28 cellular contexts compared by ENCODE assay signal in genomic region chr22:32339190-32340012, GRCh38. TPM values are rescaled to one million over a fixed set of nuclear protein-coding genes. Genes with fewer than 3 reads are reported as not detected.
DNase-seq lines count a peak whose midpoint lies in the region; ATAC-seq, FAIRE-seq and TF ChIP-seq lines count a peak whose summit lies in the region.
"Had no signal": no experiment of that assay in that cellular context is flagged by ENCODE, and none has a peak within 500 bp of the region (broad histone marks: within the 10 kb centered on the region; RNA-seq: fewer than 3 reads in every experiment).

No MANE protein-coding gene starts in this region.

- H3K4me3 ChIP-seq in GM23338 (no peak overlapping the region), K562 (no peak overlapping the region), HepG2 (replicated peaks in 1 of 3; ENCODE audit: insufficient read depth in 1 of 3, low read depth in 2 of 3, low read length in 3 of 3) (no peak overlapping the region)
- H3K4me3 ChIP-seq: BLaER1 treated with 17β-estradiol and CSF1 and Interleukin-3, amounts not matched to agents 10 nM and 100 nM; SJCRH30 had no signal

- intact Hi-C loops in K562 (cut with micrococcal nuclease) (no loop called here), HepG2 (cut with micrococcal nuclease; ENCODE audit: unreplicated experiment) (no loop called here), posterior vena cava (cut with DNase I) (no loop called here)

- H3K27me3 ChIP-seq in GM23338 (ENCODE audit: insufficient read depth) (no peaks in the 10 kb centered on the region), K562 (ENCODE audit: control insufficient read depth in 2 of 2, insufficient read depth in 2 of 2, low read length in 2 of 2) (peaks cover 15 to 46% of the 10 kb centered on the region in 2 experiments; a peak in 4 of 5 replicates), HepG2 (ENCODE audit: control insufficient read depth in 1 of 2, insufficient read depth in 2 of 2, low read length in 2 of 2) (peaks cover 3 to 20% of the 10 kb centered on the region in 2 experiments; a peak in 3 of 5 replicates)
- H3K27me3 ChIP-seq: BLaER1 treated with 17β-estradiol and CSF1 and Interleukin-3, amounts not matched to agents 10 nM and 100 nM; SJCRH30 had no signal

- POLR2A ChIA-PET in K562 (lab: Yijun Ruan, JAX) (no interaction called here), HepG2 (lab: Yijun Ruan, JAX) (no interaction called here)

- TF ChIP-seq RAD21 in K562 (CRISPR knock-in tag; conservative IDR thresholded peaks at IDR 0.05 in 1 of 2, IDR thresholded peaks at IDR 0.05 in 1 of 2): no peak
- no peak for TF ChIP-seq RAD21 in HepG2 (CRISPR knock-in tag; IDR thresholded peaks at IDR 0.05)

- H3K4me2 ChIP-seq in GM23338 (no peak overlapping the region), K562 (ENCODE audit: insufficient read depth, low read length) (no peak overlapping the region), HepG2 (ENCODE audit: low read depth, low read length) (no peak overlapping the region)

- peaks cover 25% of the 10 kb centered on the region for H3K4me1 Mint-ChIP-seq in GM23338

- H3K4me3 Mint-ChIP-seq in GM23338: no peak overlapping the region; the same call in 2 of the 3 replicates
- H3K4me3 Mint-ChIP-seq: CD4-positive, alpha-beta memory T cell had no signal

- BruUV-seq in K562 (replicated peaks; lab: Mats Ljungman, UMichigan) (no TSS peak), HepG2 (replicated peaks; lab: Mats Ljungman, UMichigan) (no TSS peak)

- TF ChIP-seq POLR2A in K562 (conservative IDR thresholded peaks at IDR 0.05) (no peak), HepG2 (IDR thresholded peaks at IDR 0.05; ENCODE audit: insufficient read depth in 1 of 2, low read depth in 2 of 2, low read length in 2 of 2) (no peak)

- H3K4me1 ChIP-seq in GM23338 (ENCODE audit: insufficient read depth) (peaks cover 18% of the 10 kb centered on the region; the same call in 1 of the 2 replicates), K562 (replicated peaks in 1 of 2; ENCODE audit: control insufficient read depth in 2 of 2, insufficient read depth in 2 of 2, low read length in 2 of 2) (no peaks in the 10 kb centered on the region), HepG2 (ENCODE audit: insufficient read depth, low read length) (peaks cover 6% of the 10 kb centered on the region; the same call in 1 of the 2 replicates)
- H3K4me1 ChIP-seq: Caco-2, SJCRH30 had no signal

- FAIRE-seq in K562 (lab: Jason Lieb, UNC): no peak
- FAIRE-seq in HepG2 (lab: Jason Lieb, UNC): no peak
- FAIRE-seq: GM12891, HTR-8/SVneo, RCC 7860 had no signal

- H2AFZ ChIP-seq in GM23338: peak overlapping the region; percentile 59; the same call in 1 of the 2 replicates
- H2AFZ ChIP-seq in K562 (ENCODE audit: low read depth, low read length): no peak overlapping the region
- no peak overlapping the region for H2AFZ ChIP-seq in HepG2 (ENCODE audit: low read length)

- H3K9ac ChIP-seq in K562 (ENCODE audit: insufficient read depth in 1 of 2, low read depth in 2 of 2, low read length in 2 of 2) (no peak overlapping the region), HepG2 (ENCODE audit: insufficient read depth, low read depth, low read length) (no peak overlapping the region)
- H3K9ac ChIP-seq: BLaER1 treated with 17β-estradiol and CSF1 and Interleukin-3, amounts not matched to agents 10 nM and 100 nM had no signal

- H3K27ac ChIP-seq in GM23338 (ENCODE audit: low read depth): no peak overlapping the region
- no peak overlapping the region for H3K27ac ChIP-seq in K562 (ENCODE audit: extremely low read depth, low read depth, low read length)
- no peak overlapping the region for H3K27ac ChIP-seq in HepG2 (ENCODE audit: extremely low read length, insufficient read depth, low read length)
- H3K27ac ChIP-seq: BLaER1 treated with 17β-estradiol and CSF1 and Interleukin-3, amounts not matched to agents 10 nM and 100 nM; SJCRH30 had no signal

- WGBS in K562 (ENCODE audit: insufficient coverage, low coverage, missing lambda C conversion rate): 3% methylated on average over 17 of the region's 23 CpGs
- WGBS in HepG2 (ENCODE audit: low lambda C conversion rate): 78% methylated on average over 20 of the region's 23 CpGs

- H3K9me3 ChIP-seq in K562 (replicated peaks; ENCODE audit: control insufficient read depth, insufficient read depth, low read depth, low read length): no peaks in the 10 kb centered on the region
- no peaks in the 10 kb centered on the region for H3K9me3 ChIP-seq in HepG2 (ENCODE audit: low read length)
- H3K9me3 ChIP-seq: BLaER1 treated with 17β-estradiol and CSF1 and Interleukin-3, amounts not matched to agents 10 nM and 100 nM; Caco-2; SJCRH30 had no signal

- ATAC-seq in GM23338 (peak; percentile 40), K562 (no peak), HepG2 (no peak), HG02870 (IDR thresholded peaks at IDR 0.05; ENCODE audit: unreplicated experiment) (no peak)
- ATAC-seq in activated CD4-positive, CD25-positive, alpha-beta regulatory T cell treated with anti-CD3 and anti-CD28 coated beads, Interleukin-2, amount 50 U/mL, for 24 hours: no peak

- H3F3A ChIP-seq in GM23338 (replicated peaks; ENCODE audit: low read depth): no peaks in the 10 kb centered on the region

- H3K36me3 ChIP-seq in GM23338 (ENCODE audit: insufficient read depth) (no peaks in the 10 kb centered on the region), K562 (ENCODE audit: control insufficient read depth, insufficient read depth, low read length) (no peaks in the 10 kb centered on the region), HepG2 (replicated peaks in 1 of 2; ENCODE audit: control insufficient read depth in 1 of 2, insufficient read depth in 2 of 2, low read length in 2 of 2) (no peaks in the 10 kb centered on the region)
- H3K36me3 ChIP-seq: BLaER1 treated with 17β-estradiol and CSF1 and Interleukin-3, amounts not matched to agents 10 nM and 100 nM; SJCRH30 had no signal

- no peaks in the 10 kb centered on the region for H3K9me2 ChIP-seq in GM23338 (ENCODE audit: insufficient read depth)

- H3K79me2 ChIP-seq in GM23338 (replicated peaks; ENCODE audit: insufficient read depth) (no peaks in the 10 kb centered on the region), K562 (ENCODE audit: control insufficient read depth, insufficient read depth, low read length) (no peaks in the 10 kb centered on the region), HepG2 (ENCODE audit: insufficient read depth, low read length) (no peaks in the 10 kb centered on the region)

- H3K9me1 ChIP-seq in K562 (ENCODE audit: control insufficient read depth, insufficient read depth, low read length): no peaks in the 10 kb centered on the region

- DNase-seq in GM23338 (ENCODE audit: low spot score) (peak; percentile 60), K562 (ENCODE audit: extremely low read depth in 1 of 4, low spot score in 3 of 4) (no peak), HepG2 (ENCODE audit: low spot score) (no peak), posterior vena cava (ENCODE audit: low spot score) (peak; percentile 60), SKM-1 treated with dmso at 0.1 percent for 144 hours (lab: John Stamatoyannopoulos, UW; ENCODE audit: unreplicated experiment) (no peak)
- DNase-seq in NK-92 treated with Interleukin-12 subunit alpha and Interleukin-12 subunit beta, amount 100 ng/mL, for 24 hours (lab: John Stamatoyannopoulos, UW): no peak
- DNase-seq: 8988T; Caco-2; CD4-positive, alpha-beta memory T cell; DMS 273 treated with DMSO at 0.1 percent for 48 hours; GOT3; IMR-90; MV-4-11; NCI-H1105 treated with DMSO at 0.1 percent for 48 hours; NCI-H1694; NCI-H2081; NCI-H2171 treated with DMSO at 0.1 percent for 48 hours; NCI-H524 treated with DMSO at 0.1 percent for 48 hours; NCI-H82; OCI-M1 had no signal

- TF ChIP-seq EP300 in K562 (IDR thresholded peaks at IDR 0.05; ENCODE audit: low read length) (no peak), HepG2 (IDR thresholded peaks at IDR 0.05; ENCODE audit: low read depth in 2 of 2, low read length in 2 of 2) (no peak), HepG2 (CRISPR knock-in tag; IDR thresholded peaks at IDR 0.05; ENCODE audit: borderline replicate concordance) (no peak)

- H4K20me1 ChIP-seq in GM23338 (replicated peaks; ENCODE audit: insufficient read depth) (no peaks in the 10 kb centered on the region), K562 (replicated peaks; ENCODE audit: control insufficient read depth, insufficient read depth, low read length) (no peaks in the 10 kb centered on the region), HepG2 (ENCODE audit: insufficient read depth, low read length) (no peaks in the 10 kb centered on the region)
- H4K20me1 ChIP-seq: BLaER1 treated with 17β-estradiol and CSF1 and Interleukin-3, amounts not matched to agents 10 nM and 100 nM had no signal

- H3K9me3 Mint-ChIP-seq in GM23338: no peaks in the 10 kb centered on the region
- H3K9me3 Mint-ChIP-seq: CD4-positive, alpha-beta memory T cell had no signal

- CTCF ChIA-PET in K562 (lab: Yijun Ruan, JAX; ENCODE audit: low intra/inter-chr PET ratio) (no interaction called here), HepG2 (lab: Yijun Ruan, JAX; ENCODE audit: low intra/inter-chr PET ratio, low total read pairs) (no interaction called here)

- peaks cover 4% of the 10 kb centered on the region for H3K27me3 Mint-ChIP-seq in GM23338 (ENCODE audit: insufficient read depth, low read depth, poor library complexity)

- in situ Hi-C loops in K562 (cut with MboI) (no loop called here), HepG2 (cut with HindIII; ENCODE audit: extremely low pct_ligation_motif_present, low pct_unique_long_range_greater_than_20kb) (no loop called here)

- TF ChIP-seq CTCF in GM23338 (conservative IDR thresholded peaks at IDR 0.05; ENCODE audit: low read depth in 2 of 2) (peak in 1 of 2 experiments; percentile 36; a peak in 2 of 4 replicates), K562 (IDR thresholded peaks at IDR 0.05 in 2 of 3, conservative IDR thresholded peaks at IDR 0.05 in 1 of 3; ENCODE audit: insufficient read depth in 2 of 3, low read depth in 1 of 3, low read length in 3 of 3) (no peak), HepG2 (CRISPR knock-in tag; IDR thresholded peaks at IDR 0.05) (no peak)

- no peak overlapping the region for H3K27ac Mint-ChIP-seq in GM23338
- H3K27ac Mint-ChIP-seq: CD4-positive, alpha-beta memory T cell had no signal

- no peaks in the 10 kb centered on the region for H3K36me3 Mint-ChIP-seq in GM23338 (ENCODE audit: low read depth)
- H3K36me3 Mint-ChIP-seq: CD4-positive, alpha-beta memory T cell had no signal

RNA-seq across cellular contexts. Expression of gene RFPL3, which starts 18.3 kb away (rescaled TPM):
- not detected in 2 replicates for total RNA-seq in GM23338 (2014; rRNA removed; shearing (Covaris generic))
- not detected in 2 replicates for polyA plus RNA-seq in GM23338 (2016; fragmentation: Nextera tagmentation; extraction: Ambion mirVana)
- total RNA-seq in K562 (2011; cell fraction: chromatin; rRNA removed; ENCODE audit: low replicate concordance): not detected in 2 replicates
- not detected in 2 replicates for total RNA-seq in K562 (2011; cell fraction: nucleolus; rRNA removed)
- not detected in 2 replicates for total RNA-seq in K562 (2011; cell fraction: nucleoplasm; rRNA removed)
- not detected in 2 replicates for total RNA-seq in K562 (2014; rRNA removed)
- not detected in 2 replicates for total RNA-seq in K562 (2014; rRNA removed; fragmentation: Illumina TruSeq; extraction: Trizol)
- not detected in 2 replicates for total RNA-seq in K562 (2015; rRNA removed; fragmentation: Illumina TruSeq; extraction: Trizol)
- not detected in 2 replicates for total RNA-seq in K562 (2021)
- polyA plus RNA-seq in K562 (2011; rRNA removed): not detected in 2 replicates
- not detected in 2 replicates for polyA plus RNA-seq in K562 (2011; cell fraction: cytosol; rRNA removed)
- polyA plus RNA-seq in K562 (2011; cell fraction: nucleus; rRNA removed): not detected in 2 replicates
- polyA plus RNA-seq in K562 (2012): not detected in 2 replicates
- polyA plus RNA-seq in K562 (2014; fragmentation: Illumina TruSeq; extraction: Trizol): not detected in 2 replicates
- not detected for polyA plus RNA-seq in K562 (2014; fragmentation: Nextera tagmentation; extraction: Ambion mirVana)
- polyA plus RNA-seq in K562 (2014; rRNA removed): not detected in 2 replicates
- not detected in 2 replicates for polyA minus RNA-seq in K562 (2011; rRNA and poly(A)+ RNA removed)
- polyA minus RNA-seq in K562 (2011; cell fraction: cytosol; rRNA and poly(A)+ RNA removed): not detected in 2 replicates
- not detected in 2 replicates for polyA minus RNA-seq in K562 (2011; cell fraction: nucleus; rRNA and poly(A)+ RNA removed)
- not detected in 2 replicates for total RNA-seq in HepG2 (2016; rRNA removed; fragmentation: Illumina TruSeq; extraction: Trizol)
- not detected in 2 replicates for total RNA-seq in HepG2 (2016; cell fraction: cytosol; rRNA removed; fragmentation: Illumina TruSeq; extraction: Trizol; ENCODE audit: low read depth)
- not detected in 2 replicates for total RNA-seq in HepG2 (2016; cell fraction: insoluble cytoplasmic fraction; rRNA removed; fragmentation: Illumina TruSeq; extraction: Trizol)
- not detected in 2 replicates for total RNA-seq in HepG2 (2016; cell fraction: membrane; rRNA removed; fragmentation: Illumina TruSeq; extraction: Trizol)
- not detected in 2 replicates for total RNA-seq in HepG2 (2016; cell fraction: nucleus; rRNA removed; fragmentation: Illumina TruSeq; extraction: Trizol)
- polyA plus RNA-seq in HepG2 (2011; rRNA removed): not detected in 2 replicates
- not detected in 2 replicates for polyA plus RNA-seq in HepG2 (2011; cell fraction: cytosol; rRNA removed)
- polyA plus RNA-seq in HepG2 (2011; cell fraction: nucleus; rRNA removed): not detected in 2 replicates
- polyA plus RNA-seq in HepG2 (2012): not detected in 2 replicates
- polyA plus RNA-seq in HepG2 (2016; cell fraction: cytosol; fragmentation: Illumina TruSeq; extraction: Trizol; ENCODE audit: low read depth): not detected in 2 replicates
- not detected in 2 replicates for polyA plus RNA-seq in HepG2 (2016; cell fraction: insoluble cytoplasmic fraction; fragmentation: Illumina TruSeq; extraction: Trizol; ENCODE audit: low read depth)
- not detected in 2 replicates for polyA plus RNA-seq in HepG2 (2016; cell fraction: membrane; fragmentation: Illumina TruSeq; extraction: Trizol; ENCODE audit: low read depth)
- polyA plus RNA-seq in HepG2 (2016; cell fraction: nucleus; fragmentation: Illumina TruSeq; extraction: Trizol; ENCODE audit: insufficient read depth, low read depth): not detected in 2 replicates
- polyA minus RNA-seq in HepG2 (2011; rRNA and poly(A)+ RNA removed; ENCODE audit: low replicate concordance): not detected in 2 replicates
- polyA minus RNA-seq in HepG2 (2011; cell fraction: cytosol; rRNA and poly(A)+ RNA removed): not detected in 2 replicates
- not detected in 2 replicates for polyA minus RNA-seq in HepG2 (2011; cell fraction: nucleus; rRNA and poly(A)+ RNA removed)
- total RNA-seq in posterior vena cava: not detected
- total RNA-seq: Caco-2; CD4-positive, alpha-beta memory T cell; G401; IMR-90; SJCRH30 had no signal
- polyA plus RNA-seq: CD4-positive, alpha-beta memory T cell; IMR-90 had no signal

Comparison
In these comparisons a context has a peak if more than half of its experiments do, and no peak if none do; other contexts are left out.
1. DNase-seq: peak in GM23338 (single experiment) and posterior vena cava (single experiment); none in K562 (0 of 4), HepG2 (single experiment), SKM-1 treated with dmso at 0.1 percent for 144 hours (single experiment) and NK-92 treated with Interleukin-12 subunit alpha and Interleukin-12 subunit beta, amount 100 ng/mL, for 24 hours (single experiment).